ENCODE assay signal across 8 cellular contexts in the genomic region with DNA sequence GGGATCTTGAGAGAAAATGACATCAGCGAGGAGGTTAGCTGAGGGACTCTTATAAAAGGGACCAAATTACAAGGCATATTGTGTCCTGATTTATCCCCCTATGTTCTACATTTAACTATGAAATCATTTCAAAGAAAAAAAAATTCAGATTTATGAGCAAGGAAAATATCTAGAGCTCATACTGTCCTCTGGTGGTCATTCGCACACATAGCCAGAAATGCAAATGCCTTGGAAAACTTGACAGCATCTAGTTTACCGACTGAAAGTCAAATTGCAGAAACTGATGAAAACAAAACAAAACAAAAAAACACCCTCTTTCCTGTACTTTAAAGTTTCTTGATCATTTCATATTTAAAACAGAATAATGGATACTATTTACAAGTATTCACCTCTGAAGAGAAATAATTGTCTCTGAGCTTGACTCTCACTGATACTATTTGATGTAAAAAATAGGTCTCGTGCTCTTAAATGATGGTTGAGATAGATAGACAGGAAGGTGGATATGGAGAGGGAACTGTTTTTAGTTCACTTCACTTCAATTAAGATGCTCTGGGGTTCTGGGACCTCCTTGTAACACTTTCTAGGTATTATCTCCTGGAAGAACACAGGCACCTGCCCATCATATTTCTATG.
DNase-seq lines count a peak whose midpoint lies in the region; ATAC-seq and TF ChIP-seq lines count a peak whose summit lies in the region.

No MANE protein-coding gene starts in this region.

- no peak overlapping the region for H3K4me3 ChIP-seq in HFF-Myc (replicated peaks; ENCODE audit: low read depth, low read length)

- no peak overlapping the region for H3K27ac ChIP-seq in RWPE1

- H3K27ac Mint-ChIP-seq in stimulated activated naive CD8-positive, alpha-beta T cell treated with anti-CD3 and anti-CD28 coated beads, Interleukin-15, amount 100 ng/mL, for 72 hours: no peak overlapping the region

- DNase-seq in AG08395 (ENCODE audit: low spot score): peak; percentile 20
- no peak for DNase-seq in HFF-Myc (ENCODE audit: extremely low read depth, low read depth)
- no peak for DNase-seq in RWPE1 (ENCODE audit: low spot score)
- peak; percentile 11 for DNase-seq in iris pigment epithelial cell (ENCODE audit: low read depth)
- DNase-seq in stimulated activated naive CD8-positive, alpha-beta T cell treated with anti-CD3 and anti-CD28 coated beads, Interleukin-15, amount 100 ng/mL, for 72 hours: no peak
- DNase-seq in omental fat pad (ENCODE audit: low spot score): no peak

- POLR2A ChIA-PET in RWPE1 (lab: Yijun Ruan, JAX; ENCODE audit: low non-redundant PET): no interaction called here

- CTCF ChIA-PET in RWPE1 (lab: Yijun Ruan, JAX): interaction anchor here (0.6 to 1.9 kb wide), 5 partner anchors 236 to 603 kb away, joined by 3 to 9 read pairs (median 6); partner anchors contain the start of gene PCP4

- H3K9me3 Mint-ChIP-seq in stimulated activated naive CD8-positive, alpha-beta T cell treated with anti-CD3 and anti-CD28 coated beads, Interleukin-15, amount 100 ng/mL, for 72 hours: peaks cover 0 to 1% of the 10 kb centered on the region in 2 donors

- no peak for ATAC-seq in stimulated activated naive CD8-positive, alpha-beta T cell treated with anti-CD3 and anti-CD28 coated beads, Interleukin-15, amount 100 ng/mL, for 72 hours
- ATAC-seq in HG03045 (IDR thresholded peaks at IDR 0.05; ENCODE audit: unreplicated experiment): no peak
- ATAC-seq in omental fat pad (ENCODE audit: low FRiP score): no peak
- ATAC-seq in HG02840 (IDR thresholded peaks at IDR 0.05; ENCODE audit: low FRiP score, unreplicated experiment): no peak

- no peaks in the 10 kb centered on the region for H3K4me1 Mint-ChIP-seq in stimulated activated naive CD8-positive, alpha-beta T cell treated with anti-CD3 and anti-CD28 coated beads, Interleukin-15, amount 100 ng/mL, for 72 hours

- H3K4me3 Mint-ChIP-seq in stimulated activated naive CD8-positive, alpha-beta T cell treated with anti-CD3 and anti-CD28 coated beads, Interleukin-15, amount 100 ng/mL, for 72 hours: no peak overlapping the region

- H3K27me3 Mint-ChIP-seq in stimulated activated naive CD8-positive, alpha-beta T cell treated with anti-CD3 and anti-CD28 coated beads, Interleukin-15, amount 100 ng/mL, for 72 hours: no peaks in the 10 kb centered on the region

- peak; percentile 40 for TF ChIP-seq CTCF in HFF-Myc (IDR thresholded peaks at IDR 0.05; ENCODE audit: low read depth, low read length, missing control alignments)
- TF ChIP-seq CTCF in RWPE1 (conservative IDR thresholded peaks at IDR 0.05; ENCODE audit: low read depth): peak; percentile 73
- peak in 1 of 3 donors; percentile 18 for TF ChIP-seq CTCF in omental fat pad (IDR thresholded peaks at IDR 0.05)

Comparison
In these comparisons a context has a peak if more than half of its experiments do, and no peak if none do; other contexts are left out.
1. DNase-seq: peak in AG08395 (single experiment) and iris pigment epithelial cell (single experiment); none in HFF-Myc (single experiment), RWPE1 (single experiment), stimulated activated naive CD8-positive, alpha-beta T cell treated with anti-CD3 and anti-CD28 coated beads, Interleukin-15, amount 100 ng/mL, for 72 hours (0 of 2) and omental fat pad (single experiment).